Comparison of ENCODE assay signal across 9 cellular contexts in genomic region chr2:10654069-10654468, GRCh38. TPM values are rescaled to one million over a fixed set of nuclear protein-coding genes. Genes with fewer than 3 reads are reported as not detected.
DNase-seq lines count a peak whose midpoint lies in the region; ATAC-seq, FAIRE-seq and TF ChIP-seq lines count a peak whose summit lies in the region.
"Had no signal": no experiment of that assay in that cellular context is flagged by ENCODE, and none has a peak within 500 bp of the region (broad histone marks: within the 10 kb centered on the region; RNA-seq: fewer than 3 reads in every experiment).

No MANE protein-coding gene starts in this region.

- peaks cover 39% of the 10 kb centered on the region for H3K4me1 Mint-ChIP-seq in activated naive CD8-positive, alpha-beta T cell treated with anti-CD3 and anti-CD28 coated beads, Interleukin-2, amount 10 ng/mL, durations not matched to agents 7 days and 5 days

- peak overlapping the region; percentile 55 for H3K27ac ChIP-seq in RWPE2 (ENCODE audit: poor library complexity, severe bottlenecking)
- H3K27ac ChIP-seq in small intestine (ENCODE audit: low read depth in 1 of 2, low read length in 1 of 2), result no peak overlapping the region
- H3K27ac ChIP-seq: esophagus muscularis mucosa had no signal

- DNase-seq in EH (ENCODE audit: low read depth), result peak; percentile 69
- peak; percentile 78 for DNase-seq in RWPE2 (ENCODE audit: low spot score)
- no peak for DNase-seq in activated naive CD8-positive, alpha-beta T cell treated with anti-CD3 and anti-CD28 coated beads, Interleukin-2, amount 10 ng/mL, durations not matched to agents 7 days and 5 days
- peak; percentile 58 for DNase-seq in small intestine
- DNase-seq in cerebellar nuclear complex (lab: John Stamatoyannopoulos, UW), result no peak
- no peak for DNase-seq in NCI-H748 treated with DMSO at 0.1 percent for 48 hours (lab: John Stamatoyannopoulos, UW)
- DNase-seq in amygdala (lab: John Stamatoyannopoulos, UW), result no peak
- DNase-seq in GM10248 (ENCODE audit: extremely low spot score), result no peak

- no peak for TF ChIP-seq CTCF in RWPE2 (IDR thresholded peaks at IDR 0.05; ENCODE audit: poor library complexity, severe bottlenecking)
- no peak for TF ChIP-seq CTCF in GM10248 (IDR thresholded peaks at IDR 0.05; ENCODE audit: control extremely low read depth, extremely low read depth, low read depth, missing control alignments)

- peak overlapping the region; percentile 34 for H3K27ac Mint-ChIP-seq in activated naive CD8-positive, alpha-beta T cell treated with anti-CD3 and anti-CD28 coated beads, Interleukin-2, amount 10 ng/mL, durations not matched to agents 7 days and 5 days

- H3K4me3 Mint-ChIP-seq in activated naive CD8-positive, alpha-beta T cell treated with anti-CD3 and anti-CD28 coated beads, Interleukin-2, amount 10 ng/mL, durations not matched to agents 7 days and 5 days, result peak overlapping the region; percentile 8

- CTCF ChIA-PET in GM10248 (lab: Yijun Ruan, JAX), result interaction anchor here (1.0 to 1.7 kb wide), 2 partner anchors 14 to 15 kb away, joined by 3 to 4 read pairs; no protein-coding TSS in a partner anchor

- no peak for FAIRE-seq in small intestine (lab: Jason Lieb, UNC)

- WGBS in small intestine, 3 donors, result 58 to 61% (median 59%) methylated on average over 4 of the region's 4 CpGs

- no peaks in the 10 kb centered on the region for H3K27me3 Mint-ChIP-seq in activated naive CD8-positive, alpha-beta T cell treated with anti-CD3 and anti-CD28 coated beads, Interleukin-2, amount 10 ng/mL, durations not matched to agents 7 days and 5 days

- no peaks in the 10 kb centered on the region for H3K9me3 ChIP-seq in RWPE2 (ENCODE audit: severe bottlenecking)
- no peaks in the 10 kb centered on the region for H3K9me3 ChIP-seq in small intestine (ENCODE audit: control insufficient read depth, low read depth)
- H3K9me3 ChIP-seq: esophagus muscularis mucosa had no signal

- POLR2A ChIA-PET in activated naive CD8-positive, alpha-beta T cell treated with anti-CD3 and anti-CD28 coated beads, Interleukin-2, amount 10 ng/mL, durations not matched to agents 7 days and 5 days (lab: Charles Lee), result interaction anchor here (0.8 to 0.9 kb wide), 2 partner anchors 207 to 222 kb away, joined by 3 read pairs; no protein-coding TSS in a partner anchor
- POLR2A ChIA-PET in GM10248 (lab: Yijun Ruan, JAX), result no interaction called here

- H3K36me3 Mint-ChIP-seq in activated naive CD8-positive, alpha-beta T cell treated with anti-CD3 and anti-CD28 coated beads, Interleukin-2, amount 10 ng/mL, durations not matched to agents 7 days and 5 days, result peaks cover 43% of the 10 kb centered on the region

- H3K4me1 ChIP-seq in RWPE2 (ENCODE audit: insufficient read depth, poor library complexity, severe bottlenecking) (peaks cover 32% of the 10 kb centered on the region), small intestine (ENCODE audit: control insufficient read depth in 2 of 2, insufficient read depth in 1 of 2, low read depth in 1 of 2, low read length in 1 of 2) (no peaks in the 10 kb centered on the region)
- H3K4me1 ChIP-seq: esophagus muscularis mucosa had no signal

- H3K36me3 ChIP-seq in RWPE2 (ENCODE audit: low read depth) (peaks cover 61% of the 10 kb centered on the region), small intestine (ENCODE audit: control insufficient read depth in 2 of 2, insufficient read depth in 2 of 2, low read length in 2 of 2) (peaks cover 6 to 9% of the 10 kb centered on the region in 2 donors)

- ATAC-seq in RWPE2 (ENCODE audit: low read depth), result peak; percentile 97
- ATAC-seq in activated naive CD8-positive, alpha-beta T cell treated with anti-CD3 and anti-CD28 coated beads, Interleukin-2, amount 10 ng/mL, durations not matched to agents 7 days and 5 days (ENCODE audit: low read depth), result peak; percentile 91

- no peaks in the 10 kb centered on the region for H3K9me3 Mint-ChIP-seq in activated naive CD8-positive, alpha-beta T cell treated with anti-CD3 and anti-CD28 coated beads, Interleukin-2, amount 10 ng/mL, durations not matched to agents 7 days and 5 days

- H3K27me3 ChIP-seq in RWPE2 (ENCODE audit: insufficient read depth, poor library complexity, severe bottlenecking) (no peaks in the 10 kb centered on the region), small intestine (ENCODE audit: control insufficient read depth in 2 of 2, insufficient read depth in 2 of 2, low read length in 2 of 2) (no peaks in the 10 kb centered on the region)
- H3K27me3 ChIP-seq: esophagus muscularis mucosa had no signal

- no peak overlapping the region for H3K4me3 ChIP-seq in RWPE2 (ENCODE audit: severe bottlenecking)
- no peak overlapping the region for H3K4me3 ChIP-seq in small intestine (ENCODE audit: low read depth in 1 of 2, low read length in 2 of 2)
- H3K4me3 ChIP-seq: esophagus muscularis mucosa had no signal

RNA-seq across cellular contexts. Expression of gene NOL10, which starts 35.7 kb away (rescaled TPM):
- 10 to 100 TPM; 20.1 to 22.1 TPM for total RNA-seq in activated naive CD8-positive, alpha-beta T cell treated with anti-CD3 and anti-CD28 coated beads, Interleukin-2, amount 10 ng/mL, durations not matched to agents 7 days and 5 days
- polyA plus RNA-seq in small intestine, result 10 to 100 TPM in 1 of 3 donors, 1 to 10 TPM in 2; 7.8 to 14.4 (median 9.6) TPM

Comparison
In these comparisons a context has a peak if more than half of its experiments do, and no peak if none do; other contexts are left out.
1. DNase-seq: peak in EH (single experiment), RWPE2 (single experiment) and small intestine (single experiment); none in activated naive CD8-positive, alpha-beta T cell treated with anti-CD3 and anti-CD28 coated beads, Interleukin-2, amount 10 ng/mL, durations not matched to agents 7 days and 5 days (single experiment), cerebellar nuclear complex (0 of 2), NCI-H748 treated with DMSO at 0.1 percent for 48 hours (single experiment), amygdala (0 of 56) and GM10248 (single experiment).